ENCODE assay signal across 20 cellular contexts in genomic region chr16:14364112-14364385, GRCh38.
DNase-seq lines count a peak whose midpoint lies in the region; ATAC-seq and TF ChIP-seq lines count a peak whose summit lies in the region.
"Had no signal": no experiment of that assay in that cellular context is flagged by ENCODE, and none has a peak within 500 bp of the region (broad histone marks: within the 10 kb centered on the region; RNA-seq: fewer than 3 reads in every experiment).

No MANE protein-coding gene starts in this region.

- ATAC-seq in lower lobe of right lung (no peak), HG02973 (IDR thresholded peaks at IDR 0.05; ENCODE audit: unreplicated experiment) (no peak)
- ATAC-seq: activated CD8-positive, alpha-beta memory T cell treated with anti-CD3 and anti-CD28 coated beads, Interleukin-2, amount 10 ng/mL, durations not matched to agents 7 days and 5 days; activated naive CD4-positive, alpha-beta T cell treated with anti-CD3 and anti-CD28 coated beads, Interleukin-2, amount 50 U/mL, for 72 hours; CD8-positive, alpha-beta T cell had no signal

- H3K9me3 ChIP-seq in SJSA1 (replicated peaks) (no peaks in the 10 kb centered on the region), lower lobe of right lung (no peaks in the 10 kb centered on the region), subcutaneous abdominal adipose tissue (ENCODE audit: control insufficient read depth in 5 of 5, low read length in 5 of 5) (no peaks in the 10 kb centered on the region)

- CTCF ChIA-PET in Calu3 (lab: Charles Lee) = no interaction called here
- CTCF ChIA-PET in activated naive CD4-positive, alpha-beta T cell treated with anti-CD3 and anti-CD28 coated beads for 36 hours (lab: Charles Lee) = no interaction called here

- H3K27ac Mint-ChIP-seq in Calu3 (ENCODE audit: unreplicated experiment) = peak overlapping the region; percentile 65
- no peak overlapping the region for H3K27ac Mint-ChIP-seq in activated naive CD4-positive, alpha-beta T cell treated with anti-CD3 and anti-CD28 coated beads for 36 hours
- H3K27ac Mint-ChIP-seq: activated CD4-positive, alpha-beta T cell treated with anti-CD3 and anti-CD28 coated beads, Interleukin-2, amount 10 ng/mL, durations not matched to agents 24 days and 14 days; activated CD8-positive, alpha-beta memory T cell treated with anti-CD3 and anti-CD28 coated beads, Interleukin-2, amount 10 ng/mL, durations not matched to agents 7 days and 5 days; activated naive CD4-positive, alpha-beta T cell treated with anti-CD3 and anti-CD28 coated beads, Interleukin-2, amount 50 U/mL, for 72 hours; activated T-helper 1 cell treated with anti-CD3 and anti-CD28 coated beads, Interleukin-12 subunit alpha, Interleukin-12 subunit beta, Interleukin-2, Interleukin-4 antibody, amounts not matched to agents 30 ng/mL and 10 ng/mL and 1 ng/mL, durations not matched to agents 14 hours and 24 hours and 36 hours; CD8-positive, alpha-beta T cell had no signal

- no peak overlapping the region for H3K9ac ChIP-seq in subcutaneous abdominal adipose tissue (ENCODE audit: low read length in 5 of 5)

- H3K36me3 Mint-ChIP-seq in Calu3 (ENCODE audit: insufficient read depth, unreplicated experiment) = peaks cover 11% of the 10 kb centered on the region
- H3K36me3 Mint-ChIP-seq in activated naive CD4-positive, alpha-beta T cell treated with anti-CD3 and anti-CD28 coated beads for 36 hours (ENCODE audit: low read depth) = no peaks in the 10 kb centered on the region
- H3K36me3 Mint-ChIP-seq: activated CD8-positive, alpha-beta memory T cell treated with anti-CD3 and anti-CD28 coated beads, Interleukin-2, amount 10 ng/mL, durations not matched to agents 7 days and 5 days; activated naive CD4-positive, alpha-beta T cell treated with anti-CD3 and anti-CD28 coated beads, Interleukin-2, amount 50 U/mL, for 72 hours; CD8-positive, alpha-beta T cell had no signal

- H3K27me3 ChIP-seq in SJSA1 (replicated peaks) (no peaks in the 10 kb centered on the region), lower lobe of right lung (ENCODE audit: low read depth) (no peaks in the 10 kb centered on the region), subcutaneous abdominal adipose tissue (ENCODE audit: control insufficient read depth in 5 of 5, insufficient read depth in 4 of 5, low read length in 5 of 5) (no peaks in the 10 kb centered on the region)

- intact Hi-C loops in Calu3 (cut with micrococcal nuclease; ENCODE audit: unreplicated experiment) (loop anchor here (10.0 kb wide), 1 partner anchor 59 kb away; no protein-coding TSS in a partner anchor), lower lobe of right lung (cut with DNase I) (no loop called here)
- intact Hi-C loops in activated naive CD4-positive, alpha-beta T cell treated with anti-CD3 and anti-CD28 coated beads for 36 hours (cut with micrococcal nuclease) = no loop called here

- H3K36me3 ChIP-seq in SJSA1 (no peaks in the 10 kb centered on the region), lower lobe of right lung (no peaks in the 10 kb centered on the region), subcutaneous abdominal adipose tissue (ENCODE audit: control insufficient read depth in 5 of 5, insufficient read depth in 5 of 5, low read length in 5 of 5) (no peaks in the 10 kb centered on the region)

- no TSS peak for BruUV-seq in Calu3 (replicated peaks; lab: Mats Ljungman, UMichigan)

- H3K4me1 Mint-ChIP-seq in Calu3 (ENCODE audit: low read depth, unreplicated experiment) = peaks cover 14% of the 10 kb centered on the region
- no peaks in the 10 kb centered on the region for H3K4me1 Mint-ChIP-seq in activated naive CD4-positive, alpha-beta T cell treated with anti-CD3 and anti-CD28 coated beads for 36 hours (ENCODE audit: low read depth)
- H3K4me1 Mint-ChIP-seq: activated CD4-positive, alpha-beta T cell treated with anti-CD3 and anti-CD28 coated beads, Interleukin-2, amount 10 ng/mL, durations not matched to agents 24 days and 14 days; activated CD8-positive, alpha-beta memory T cell treated with anti-CD3 and anti-CD28 coated beads, Interleukin-2, amount 10 ng/mL, durations not matched to agents 7 days and 5 days had no signal

- peaks cover 10% of the 10 kb centered on the region for H3K27me3 Mint-ChIP-seq in Calu3 (ENCODE audit: unreplicated experiment)
- H3K27me3 Mint-ChIP-seq in activated naive CD4-positive, alpha-beta T cell treated with anti-CD3 and anti-CD28 coated beads for 36 hours (ENCODE audit: low read depth) = no peaks in the 10 kb centered on the region

- no peak for TF ChIP-seq CTCF in Calu3 (IDR thresholded peaks at IDR 0.05; ENCODE audit: unreplicated experiment)
- TF ChIP-seq CTCF in lower lobe of right lung (IDR thresholded peaks at IDR 0.05) = no peak

- DNase-seq in Calu3 = no peak
- DNase-seq in SJSA1 (ENCODE audit: low read depth in 1 of 2, low spot score in 2 of 2) = no peak
- DNase-seq in lower lobe of right lung = no peak
- no peak for DNase-seq in activated naive CD4-positive, alpha-beta T cell treated with anti-CD3 and anti-CD28 coated beads for 36 hours
- no peak for DNase-seq in SW 1271 (lab: John Stamatoyannopoulos, UW)
- DNase-seq: activated CD4-positive, alpha-beta T cell treated with anti-CD3 and anti-CD28 coated beads, Interleukin-2, amount 10 ng/mL, durations not matched to agents 24 days and 14 days; activated CD8-positive, alpha-beta memory T cell treated with anti-CD3 and anti-CD28 coated beads, Interleukin-2, amount 10 ng/mL, durations not matched to agents 7 days and 5 days; CD8-positive, alpha-beta T cell; cerebellar nuclear complex; effector CD4-positive, alpha-beta T cell; GF-D8; NCI-H1105; NCI-H2081 treated with DMSO at 0.1 percent for 48 hours; NK-92 treated with Interleukin-12 subunit alpha and Interleukin-12 subunit beta, amount 100 ng/mL, for 24 hours; stimulated activated CD4-positive, alpha-beta T cell treated with anti-CD3 and anti-CD28 coated beads, Interleukin-12 subunit alpha, Interleukin-12 subunit beta, amount 100 ng/mL, for 4 hours; substantia nigra had no signal

- H3K4me3 ChIP-seq in SJSA1 (peak overlapping the region; percentile 8; the same call in 1 of the 2 replicates), lower lobe of right lung (peak overlapping the region; percentile 28), subcutaneous abdominal adipose tissue (ENCODE audit: low read depth in 1 of 5, low read length in 5 of 5) (peak overlapping the region in 1 of 5 donors; percentile 35)

- no peaks in the 10 kb centered on the region for H3K9me3 Mint-ChIP-seq in Calu3 (ENCODE audit: low read depth, unreplicated experiment)
- H3K9me3 Mint-ChIP-seq in activated naive CD4-positive, alpha-beta T cell treated with anti-CD3 and anti-CD28 coated beads for 36 hours = no peaks in the 10 kb centered on the region
- H3K9me3 Mint-ChIP-seq: activated CD4-positive, alpha-beta T cell treated with anti-CD3 and anti-CD28 coated beads, Interleukin-2, amount 10 ng/mL, durations not matched to agents 24 days and 14 days; activated naive CD4-positive, alpha-beta T cell treated with anti-CD3 and anti-CD28 coated beads, Interleukin-2, amount 50 U/mL, for 72 hours; activated T-helper 1 cell treated with anti-CD3 and anti-CD28 coated beads, Interleukin-12 subunit alpha, Interleukin-12 subunit beta, Interleukin-2, Interleukin-4 antibody, amounts not matched to agents 30 ng/mL and 10 ng/mL and 1 ng/mL, durations not matched to agents 14 hours and 24 hours and 36 hours; CD8-positive, alpha-beta T cell had no signal

- H3K27ac ChIP-seq in SJSA1 (peak overlapping the region; percentile 87), lower lobe of right lung (no peak overlapping the region), subcutaneous abdominal adipose tissue (ENCODE audit: low read depth, low read length) (peak overlapping the region; percentile 84)

- H3K4me3 Mint-ChIP-seq in Calu3 (ENCODE audit: low read depth, unreplicated experiment) = peak overlapping the region; percentile 60
- no peak overlapping the region for H3K4me3 Mint-ChIP-seq in activated naive CD4-positive, alpha-beta T cell treated with anti-CD3 and anti-CD28 coated beads for 36 hours
- H3K4me3 Mint-ChIP-seq: activated CD4-positive, alpha-beta T cell treated with anti-CD3 and anti-CD28 coated beads, Interleukin-2, amount 10 ng/mL, durations not matched to agents 24 days and 14 days; activated CD8-positive, alpha-beta memory T cell treated with anti-CD3 and anti-CD28 coated beads, Interleukin-2, amount 10 ng/mL, durations not matched to agents 7 days and 5 days; activated T-helper 1 cell treated with anti-CD3 and anti-CD28 coated beads, Interleukin-12 subunit alpha, Interleukin-12 subunit beta, Interleukin-2, Interleukin-4 antibody, amounts not matched to agents 30 ng/mL and 10 ng/mL and 1 ng/mL, durations not matched to agents 14 hours and 24 hours and 36 hours; CD8-positive, alpha-beta T cell had no signal

- H3K4me1 ChIP-seq in SJSA1 (replicated peaks) = peaks cover 38% of the 10 kb centered on the region
- peaks cover 7% of the 10 kb centered on the region for H3K4me1 ChIP-seq in lower lobe of right lung
- peaks cover 3 to 23% (median 15%) of the 10 kb centered on the region in 5 donors for H3K4me1 ChIP-seq in subcutaneous abdominal adipose tissue (ENCODE audit: control insufficient read depth in 5 of 5, insufficient read depth in 5 of 5, low read length in 5 of 5)
